In genomic region chr21:32613436-32614043, GRCh38 we compare ENCODE assay signal across 1 cellular context.
TF ChIP-seq lines count a peak whose summit lies in the region.

No MANE protein-coding gene starts in this region.

TF ChIP-seq in WTC11, 78 proteins besides CTCF, POLR2A, EP300 and RAD21 (continued from another document):
- TF ChIP-seq ZBTB43 (CRISPR knock-in tag; IDR thresholded peaks at IDR 0.05) (no peak), ZNF396 (CRISPR knock-in tag; IDR thresholded peaks at IDR 0.05; ENCODE audit: borderline replicate concordance) (no peak), ZNF512 (CRISPR knock-in tag; IDR thresholded peaks at IDR 0.05; ENCODE audit: borderline replicate concordance) (no peak), SP1 (CRISPR knock-in tag; conservative IDR thresholded peaks at IDR 0.05) (no peak), RORB (CRISPR knock-in tag; IDR thresholded peaks at IDR 0.05) (no peak), KAT7 (CRISPR knock-in tag; IDR thresholded peaks at IDR 0.05; ENCODE audit: borderline replicate concordance) (no peak), GABPB1 (CRISPR knock-in tag; IDR thresholded peaks at IDR 0.05) (no peak), JUN (CRISPR knock-in tag; IDR thresholded peaks at IDR 0.05) (no peak), CDX4 (CRISPR knock-in tag; IDR thresholded peaks at IDR 0.05; ENCODE audit: borderline replicate concordance) (no peak), AR (CRISPR knock-in tag; IDR thresholded peaks at IDR 0.05) (no peak), ETV6 (CRISPR knock-in tag; IDR thresholded peaks at IDR 0.05) (no peak)
